In the genomic region with DNA sequence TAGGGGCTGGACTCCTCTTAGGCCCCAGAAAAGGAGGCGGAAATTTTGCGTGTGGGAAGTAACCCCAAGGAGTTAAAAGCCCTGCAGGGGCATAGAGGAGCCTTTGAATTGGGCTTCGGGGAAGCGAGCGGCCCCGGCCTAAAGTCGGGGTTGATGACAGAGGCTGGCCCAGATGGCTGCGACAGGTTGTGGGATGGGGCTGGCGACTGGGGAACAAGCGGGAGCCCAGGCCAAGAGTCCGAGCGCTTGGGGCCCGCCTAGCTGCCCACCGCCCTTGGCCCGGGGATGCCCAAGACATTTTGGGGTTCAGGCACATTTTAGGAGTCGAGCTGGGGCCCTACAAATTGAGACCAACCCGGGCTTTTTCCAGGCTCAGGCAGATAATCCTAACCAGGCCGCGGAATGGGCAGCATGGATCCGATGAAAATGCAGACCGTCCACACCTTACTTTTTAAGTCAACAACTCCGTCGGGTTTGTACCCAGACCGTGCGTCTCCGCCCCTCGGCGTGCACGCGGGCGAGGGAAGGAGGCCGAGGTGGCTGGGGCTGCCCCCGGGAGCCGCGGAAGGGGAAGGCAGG, we compare ENCODE assay signal across 6 cellular contexts. TPM values are rescaled to one million over a fixed set of nuclear protein-coding genes. Genes with fewer than 3 reads are reported as not detected.
DNase-seq lines count a peak whose midpoint lies in the region; ATAC-seq lines count a peak whose summit lies in the region.

No MANE protein-coding gene starts in this region.

- peaks cover 20% of the 10 kb centered on the region for H3K79me2 ChIP-seq in ACC112 (ENCODE audit: control insufficient read depth, insufficient read depth, low read length, unreplicated experiment)

- DNase-seq in SJCRH30 (no peak), GDM1 (lab: John Stamatoyannopoulos, UW) (no peak)

- H3K27me3 ChIP-seq in ACC112 (ENCODE audit: insufficient read depth, low read length) (peaks cover 17% of the 10 kb centered on the region), SJCRH30 (no peaks in the 10 kb centered on the region), layer of hippocampus (ENCODE audit: control insufficient read depth, insufficient read depth, low read length) (no peaks in the 10 kb centered on the region)

- no peak for ATAC-seq in HG03439 (IDR thresholded peaks at IDR 0.05; ENCODE audit: unreplicated experiment)
- ATAC-seq in GM18498 (IDR thresholded peaks at IDR 0.05; ENCODE audit: unreplicated experiment) = no peak

- H3K9me3 ChIP-seq in SJCRH30 (replicated peaks) = no peaks in the 10 kb centered on the region

- H3K27ac ChIP-seq in ACC112 (ENCODE audit: low read depth, low read length) (no peak overlapping the region), SJCRH30 (peak overlapping the region; percentile 100), layer of hippocampus (ENCODE audit: low read depth, low read length) (peak overlapping the region; percentile 95)

- no peak overlapping the region for H2AFZ ChIP-seq in ACC112 (ENCODE audit: low read length, unreplicated experiment)

- H3K4me3 ChIP-seq in ACC112 (ENCODE audit: low read depth, low read length) (peak overlapping the region; percentile 86; the same call in 1 of the 2 replicates), SJCRH30 (peak overlapping the region; percentile 68)

- H3K4me1 ChIP-seq in ACC112 (ENCODE audit: control insufficient read depth, insufficient read depth, low read length, unreplicated experiment) (peaks cover 44% of the 10 kb centered on the region), SJCRH30 (peaks cover 40% of the 10 kb centered on the region)

- H3K36me3 ChIP-seq in ACC112 (ENCODE audit: insufficient read depth, low read length) = no peaks in the 10 kb centered on the region
- H3K36me3 ChIP-seq in SJCRH30 = no peaks in the 10 kb centered on the region; the same call in 1 of the 2 replicates

RNA-seq across cellular contexts. Expression of a gene that starts 0.5 kb away (rescaled TPM):
- total RNA-seq in SJCRH30 (2014; rRNA removed; shearing (Covaris generic)) = 47.4 and 50.4 TPM in 2 replicates

RNA-seq across cellular contexts. Expression of a gene that starts 13.7 kb away (rescaled TPM):
- 9.0 and 14.2 TPM in 2 replicates for total RNA-seq in SJCRH30 (2014; rRNA removed; shearing (Covaris generic))

RNA-seq across cellular contexts. Expression of a gene that starts 17.0 kb away (rescaled TPM):
- 40.7 and 40.8 TPM in 2 replicates for total RNA-seq in SJCRH30 (2014; rRNA removed; shearing (Covaris generic))

RNA-seq across cellular contexts. Expression of a gene that starts 19.7 kb away (rescaled TPM):
- 28.3 and 33.1 TPM in 2 replicates for total RNA-seq in SJCRH30 (2014; rRNA removed; shearing (Covaris generic))

RNA-seq across cellular contexts. Expression of a gene that starts 19.8 kb away (rescaled TPM):
- total RNA-seq in SJCRH30 (2014; rRNA removed; shearing (Covaris generic)) = 0.43 and 0.48 TPM in 2 replicates
